9 cellular contexts compared by ENCODE assay signal in the genomic region with DNA sequence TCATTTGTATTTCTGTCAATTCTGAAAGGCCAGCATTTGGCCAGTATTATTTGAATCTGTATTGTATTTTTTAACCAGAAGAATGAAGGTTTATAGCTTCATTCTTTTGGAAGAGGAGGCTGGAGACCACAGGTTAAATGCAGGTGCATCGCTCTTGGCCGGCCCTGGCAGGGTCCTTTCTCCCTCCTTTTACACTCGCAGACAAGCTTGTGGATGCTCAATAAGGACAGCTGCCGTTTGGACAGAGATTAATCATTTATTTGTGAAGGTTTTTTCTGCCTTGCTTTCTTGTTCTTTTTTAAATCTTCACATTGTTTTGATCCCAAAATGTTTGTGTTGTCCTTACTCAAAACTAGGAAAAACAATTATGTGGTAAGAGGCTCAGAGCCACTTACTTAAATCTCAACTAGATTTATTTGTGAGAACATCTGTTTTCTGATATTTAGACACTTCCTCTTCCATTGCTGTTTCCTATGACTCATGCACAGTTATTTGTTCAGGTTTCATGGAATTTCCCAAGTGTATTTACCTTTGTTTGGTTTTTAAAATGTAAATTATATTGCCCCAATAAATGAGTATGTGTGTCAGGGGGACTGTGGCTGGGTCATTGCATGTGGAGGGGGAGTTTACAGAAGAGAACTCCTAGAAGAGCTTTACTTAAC. TPM values are rescaled to one million over a fixed set of nuclear protein-coding genes. Genes with fewer than 3 reads are reported as not detected.
A peak's percentile ranks its signal among the peaks of the same experiment; 100 is the strongest.
DNase-seq lines count a peak whose midpoint lies in the region; ATAC-seq lines count a peak whose summit lies in the region.
"Had no signal": no experiment of that assay in that cellular context is flagged by ENCODE, and none has a peak within 500 bp of the region (broad histone marks: within the 10 kb centered on the region; RNA-seq: fewer than 3 reads in every experiment).

No MANE protein-coding gene starts in this region.

- DNase-seq in H4 (ENCODE audit: low spot score) = peak; percentile 24
- DNase-seq in RPMI7951 (ENCODE audit: low read depth) = peak; percentile 67
- peak; percentile 53 for DNase-seq in fibroblast of gingiva (ENCODE audit: low read depth)
- no peak for DNase-seq in sciatic nerve (ENCODE audit: low spot score)
- no peak for DNase-seq in NK-92 (lab: John Stamatoyannopoulos, UW; ENCODE audit: unreplicated experiment)
- DNase-seq in iPS-NIHi7 (ENCODE audit: extremely low spot score) = no peak
- no peak for DNase-seq in left lobe of liver (ENCODE audit: low spot score)
- DNase-seq: NCI-H774 had no signal

- ATAC-seq in sciatic nerve (peak; percentile 21), left lobe of liver (no peak), GM18907 (IDR thresholded peaks at IDR 0.05; ENCODE audit: unreplicated experiment) (no peak)

- intact Hi-C loops in sciatic nerve (cut with DNase I) = no loop called here

RNA-seq across cellular contexts. Expression of a gene that starts 46.7 kb away (rescaled TPM):
- total RNA-seq in H4 (2014; rRNA removed; shearing (Covaris generic)) = 0.10 TPM in 1 of 2 replicates, not detected in the other
- 1.7 and 2.2 TPM in 2 replicates for total RNA-seq in RPMI7951 (2014; rRNA removed; shearing (Covaris generic))
- total RNA-seq in sciatic nerve (3.4 TPM), left lobe of liver (0.30 TPM)

Comparison
In these comparisons a context has a peak if more than half of its experiments do, and no peak if none do; other contexts are left out.
1. DNase-seq: peak in H4 (single experiment), RPMI7951 (single experiment) and fibroblast of gingiva (single experiment); none in sciatic nerve (single experiment), NK-92 (single experiment), iPS-NIHi7 (single experiment) and left lobe of liver (single experiment).